Comparison of ENCODE assay signal across 8 cellular contexts in the genomic region with DNA sequence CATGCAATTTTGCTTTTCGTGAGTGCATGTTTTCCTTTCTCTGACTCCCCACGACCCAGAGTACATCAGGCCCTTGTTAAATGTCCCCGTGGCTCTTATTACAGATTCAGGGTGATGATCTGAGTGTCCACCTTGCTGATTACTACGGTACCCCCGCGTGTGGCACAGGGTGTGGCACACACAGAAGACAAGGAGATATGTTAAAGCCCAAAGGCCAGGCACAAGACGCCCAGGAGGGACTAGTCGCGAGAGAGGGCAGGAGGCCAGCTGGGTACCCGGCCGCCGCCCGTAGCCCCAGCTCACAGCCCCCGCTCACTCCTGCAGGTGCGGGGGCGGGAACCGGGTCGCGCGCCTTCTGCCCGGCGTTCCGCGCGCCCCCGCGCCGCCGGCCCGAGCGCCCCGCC. TPM values are rescaled to one million over a fixed set of nuclear protein-coding genes. Genes with fewer than 3 reads are reported as not detected.
DNase-seq lines count a peak whose midpoint lies in the region; ATAC-seq and TF ChIP-seq lines count a peak whose summit lies in the region.

No MANE protein-coding gene starts in this region.

- peaks cover 5% of the 10 kb centered on the region; the same call in 1 of the 2 replicates for H3K9me3 ChIP-seq in SJSA1 (replicated peaks)

- H3K36me3 ChIP-seq in SJSA1 = peaks cover 6% of the 10 kb centered on the region

- DNase-seq in NOMO-1 treated with DMSO at 0.1 percent for 48 hours (lab: John Stamatoyannopoulos, UW; ENCODE audit: unreplicated experiment) (peak; percentile 43), NOMO-1 (lab: John Stamatoyannopoulos, UW; ENCODE audit: unreplicated experiment in 2 of 2) (no peak), SJSA1 (ENCODE audit: low read depth in 1 of 2, low spot score in 2 of 2) (no peak), fibroblast of pulmonary artery (ENCODE audit: low read depth) (no peak), skeletal muscle cell (ENCODE audit: low read depth) (no peak), NCI-H1930 (lab: John Stamatoyannopoulos, UW) (no peak)

- TF ChIP-seq CTCF in fibroblast of pulmonary artery (IDR thresholded peaks at IDR 0.05; ENCODE audit: low read length, missing control alignments) = no peak

- H3K4me3 ChIP-seq in SJSA1 (peak overlapping the region; percentile 99), fibroblast of pulmonary artery (replicated peaks; ENCODE audit: low read depth, low read length) (peak overlapping the region; percentile 77), skeletal muscle cell (ENCODE audit: low read depth, low read length) (peak overlapping the region; percentile 81)

- H3K4me1 ChIP-seq in SJSA1 (replicated peaks) = peaks cover 13% of the 10 kb centered on the region

- H3K27ac ChIP-seq in SJSA1 = no peak overlapping the region

- ATAC-seq in HG03159 (IDR thresholded peaks at IDR 0.05; ENCODE audit: unreplicated experiment) (no peak), esophagus mucosa (no peak)

- no peaks in the 10 kb centered on the region for H3K27me3 ChIP-seq in SJSA1 (replicated peaks)

RNA-seq across cellular contexts. Expression of a gene that starts 0.3 kb away (rescaled TPM):
- 10.5 and 18.6 TPM in 2 replicates for total RNA-seq in SJSA1 (2014; rRNA removed; shearing (Covaris generic))
- 3.1 TPM for total RNA-seq in esophagus mucosa
